9 cellular contexts compared by ENCODE assay signal in genomic region chr1:84632975-84633427, GRCh38. TPM values are rescaled to one million over a fixed set of nuclear protein-coding genes. Genes with fewer than 3 reads are reported as not detected.
DNase-seq lines count a peak whose midpoint lies in the region; ATAC-seq, FAIRE-seq and TF ChIP-seq lines count a peak whose summit lies in the region.
"Had no signal": no experiment of that assay in that cellular context is flagged by ENCODE, and none has a peak within 500 bp of the region (broad histone marks: within the 10 kb centered on the region; RNA-seq: fewer than 3 reads in every experiment).

No MANE protein-coding gene starts in this region.

- TF ChIP-seq POLR2A in GM12892 (IDR thresholded peaks at IDR 0.05; ENCODE audit: low read depth, low read length): no peak

- no peaks in the 10 kb centered on the region for H3K27me3 ChIP-seq in brain microvascular endothelial cell (replicated peaks)

- ATAC-seq in HG03342 (IDR thresholded peaks at IDR 0.05; ENCODE audit: unreplicated experiment): peak; percentile 60
- no peak for ATAC-seq in HG03565 (IDR thresholded peaks at IDR 0.05; ENCODE audit: unreplicated experiment)
- no peak for ATAC-seq in HG02610 (IDR thresholded peaks at IDR 0.05; ENCODE audit: unreplicated experiment)

- H3K4me3 ChIP-seq in brain microvascular endothelial cell (ENCODE audit: low read depth, low read length): no peak overlapping the region

- H3K27ac ChIP-seq in brain microvascular endothelial cell: no peak overlapping the region

- in situ Hi-C loops in brain microvascular endothelial cell (cut with HindIII; ENCODE audit: low pct_ligation_motif_present, low sequenced_read_pairs): no loop called here

- TF ChIP-seq CTCF in brain microvascular endothelial cell (IDR thresholded peaks at IDR 0.05; ENCODE audit: low read depth, low read length, missing control alignments): no peak

- DNase-seq in GM04503 (ENCODE audit: low read depth) (peak; percentile 31), brain microvascular endothelial cell (peak; percentile 35), myocyte (ENCODE audit: low read depth) (peak; percentile 40), GM12892 (ENCODE audit: insufficient read length) (no peak), pons (ENCODE audit: low spot score) (no peak)

- FAIRE-seq in GM12892 (lab: Jason Lieb, UNC): no peak
- FAIRE-seq: GM18507 had no signal

- H3K36me3 ChIP-seq in brain microvascular endothelial cell (replicated peaks): no peaks in the 10 kb centered on the region

RNA-seq across cellular contexts. Expression of gene SSX2IP, which starts 57.3 kb away (rescaled TPM):
- total RNA-seq in myocyte: 56.9 and 62.4 TPM in 2 replicates
- polyA plus RNA-seq in myocyte (2012): 6.2 TPM
- 4.7 TPM for polyA plus RNA-seq in GM12892 (2012; ENCODE audit: missing spikeins)

RNA-seq across cellular contexts. Expression of gene CTBS, which starts 58.8 kb away (rescaled TPM):
- total RNA-seq in myocyte: 9.5 and 10.2 TPM in 2 replicates
- 14.2 TPM for polyA plus RNA-seq in myocyte (2012)
- 14.9 TPM for polyA plus RNA-seq in GM12892 (2012; ENCODE audit: missing spikeins)

Comparison
In these comparisons a context has a peak if more than half of its experiments do, and no peak if none do; other contexts are left out.
1. DNase-seq: peak in GM04503 (single experiment), brain microvascular endothelial cell (single experiment) and myocyte (single experiment); none in GM12892 (single experiment) and pons (single experiment).